Comparison of ENCODE assay signal across 13 cellular contexts in genomic region chr9:71036501-71036900, GRCh38.
DNase-seq lines count a peak whose midpoint lies in the region; ATAC-seq, FAIRE-seq and TF ChIP-seq lines count a peak whose summit lies in the region.
"Had no signal": no experiment of that assay in that cellular context is flagged by ENCODE, and none has a peak within 500 bp of the region (broad histone marks: within the 10 kb centered on the region; RNA-seq: fewer than 3 reads in every experiment).

No MANE protein-coding gene starts in this region.

- no peak for TF ChIP-seq CTCF in epithelial cell of proximal tubule (conservative IDR thresholded peaks at IDR 0.05; ENCODE audit: low read depth, low read length)

- DNase-seq in H54 (ENCODE audit: insufficient read length, low spot score) = no peak
- peak; percentile 55 for DNase-seq in NCI-H345 (lab: John Stamatoyannopoulos, UW)
- DNase-seq in epithelial cell of proximal tubule (ENCODE audit: low read depth) = peak; percentile 1
- peak; percentile 83 for DNase-seq in pons (ENCODE audit: low spot score)
- no peak for DNase-seq in GM19239 (ENCODE audit: insufficient read length, low spot score)
- no peak for DNase-seq in stimulated activated CD4-positive, alpha-beta T cell treated with anti-CD3 and anti-CD28 coated beads, Interleukin-12 subunit alpha, Interleukin-12 subunit beta, amount 100 ng/mL, for 4 hours
- DNase-seq in NCI-H146 treated with DMSO at 0.1 percent for 48 hours (lab: John Stamatoyannopoulos, UW; ENCODE audit: unreplicated experiment) = no peak
- DNase-seq: activated CD8-positive, alpha-beta memory T cell treated with anti-CD3 and anti-CD28 coated beads, Interleukin-2, amount 50 U/mL, for 4 hours; H7; NCI-H1694 treated with DMSO at 0.1 percent for 48 hours; T-helper 17 cell had no signal

- no peak for ATAC-seq in GM18873 (IDR thresholded peaks at IDR 0.05; ENCODE audit: low FRiP score, unreplicated experiment)
- ATAC-seq: T-helper 17 cell had no signal

- FAIRE-seq in H54 (lab: Jason Lieb, UNC) (peak; percentile 15), GM19239 (lab: Jason Lieb, UNC) (no peak)

- no peak for TF ChIP-seq POLR2A in H54 (IDR thresholded peaks at IDR 0.05; ENCODE audit: low read depth, low read length)

- no peak overlapping the region for H3K4me3 ChIP-seq in epithelial cell of proximal tubule (ENCODE audit: low read depth, low read length)
- H3K4me3 ChIP-seq: breast epithelium had no signal

Comparison
In these comparisons a context has a peak if more than half of its experiments do, and no peak if none do; other contexts are left out.
1. DNase-seq: peak in NCI-H345 (single experiment), epithelial cell of proximal tubule (single experiment) and pons (single experiment); none in H54 (single experiment), GM19239 (single experiment), stimulated activated CD4-positive, alpha-beta T cell treated with anti-CD3 and anti-CD28 coated beads, Interleukin-12 subunit alpha, Interleukin-12 subunit beta, amount 100 ng/mL, for 4 hours (single experiment) and NCI-H146 treated with DMSO at 0.1 percent for 48 hours (single experiment).